Comparison of ENCODE assay signal across 24 cellular contexts in the genomic region with DNA sequence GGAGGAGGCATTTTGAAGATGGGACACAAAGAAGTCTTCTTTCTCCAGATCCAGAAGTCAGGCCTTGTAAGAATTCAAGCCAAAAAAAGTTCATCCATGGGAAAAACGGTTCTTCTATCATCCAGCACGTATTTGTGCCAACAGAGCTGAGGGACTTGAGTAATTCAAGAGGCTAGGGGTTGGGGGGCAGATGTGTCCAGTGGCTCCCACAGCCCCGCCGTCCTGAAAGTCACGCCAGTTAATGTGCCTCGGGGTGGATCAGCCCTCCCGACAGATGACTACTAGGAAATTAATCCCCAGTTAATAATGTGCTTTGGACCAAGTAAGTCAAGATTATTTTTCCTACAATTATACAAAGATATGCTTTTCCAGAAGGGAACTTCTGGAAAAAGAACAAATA. TPM values are rescaled to one million over a fixed set of nuclear protein-coding genes. Genes with fewer than 3 reads are reported as not detected.
DNase-seq lines count a peak whose midpoint lies in the region; ATAC-seq and TF ChIP-seq lines count a peak whose summit lies in the region.
"Had no signal": no experiment of that assay in that cellular context is flagged by ENCODE, and none has a peak within 500 bp of the region (broad histone marks: within the 10 kb centered on the region; RNA-seq: fewer than 3 reads in every experiment).

No MANE protein-coding gene starts in this region.

- intact Hi-C loops in sciatic nerve (cut with DNase I) = no loop called here

- H3K27me3 ChIP-seq in hepatocyte = no peaks in the 10 kb centered on the region
- H3K27me3 ChIP-seq: esophagus muscularis mucosa, foreskin keratinocyte, ovary had no signal

- peak overlapping the region; percentile 24 for H3K27ac ChIP-seq in hepatocyte
- H3K27ac ChIP-seq: foreskin keratinocyte, lower lobe of right lung, ovary had no signal

- DNase-seq in EL (peak; percentile 67), RPMI7951 (ENCODE audit: low read depth) (peak; percentile 85), hepatocyte (ENCODE audit: low spot score) (no peak), sciatic nerve (ENCODE audit: low spot score) (no peak), NCI-H128 (lab: John Stamatoyannopoulos, UW; ENCODE audit: unreplicated experiment) (no peak)
- DNase-seq in activated CD4-positive, CD25-positive, alpha-beta regulatory T cell treated with anti-CD3 and anti-CD28 coated beads, Interleukin-2, amount 50 U/mL, for 72 hours = no peak
- DNase-seq: activated CD4-positive, alpha-beta T cell treated with anti-CD3 and anti-CD28 coated beads, Interleukin-2, amount 50 U/mL, for 48 hours; activated CD4-positive, CD25-positive, alpha-beta regulatory T cell; CD8-positive, alpha-beta memory T cell; DMS153; kidney glomerular epithelial cell; lower lobe of right lung; mucosa of descending colon; NCI-H2107; NCI-H345; NCI-H748 treated with DMSO at 0.1 percent for 48 hours; ovary; RPMI8226; stimulated activated CD4-positive, alpha-beta T cell treated with anti-CD3 and anti-CD28 coated beads, Interleukin-4, amount 100 ng/mL, for 24 hours had no signal

- no peaks in the 10 kb centered on the region for H3K9me3 ChIP-seq in hepatocyte (ENCODE audit: low read depth)
- H3K9me3 ChIP-seq: esophagus muscularis mucosa, lower lobe of right lung, mucosa of descending colon, ovary had no signal

- H3K4me2 ChIP-seq in hepatocyte = no peak overlapping the region

- H2AFZ ChIP-seq in hepatocyte = no peak overlapping the region

- peaks cover 32% of the 10 kb centered on the region for H3K4me1 ChIP-seq in hepatocyte (ENCODE audit: insufficient read depth)
- H3K4me1 ChIP-seq: foreskin keratinocyte had no signal

- 93% methylated on average over 7 of the region's 7 CpGs for WGBS in hepatocyte (ENCODE audit: low lambda C conversion rate, missing lambda C conversion rate)

- ATAC-seq in sciatic nerve (peak; percentile 31), HG03378 (IDR thresholded peaks at IDR 0.05; ENCODE audit: unreplicated experiment) (no peak), GM18907 (IDR thresholded peaks at IDR 0.05; ENCODE audit: unreplicated experiment) (no peak)
- ATAC-seq: HepG2, lower lobe of right lung, mucosa of descending colon had no signal

- no peaks in the 10 kb centered on the region for H4K20me1 ChIP-seq in hepatocyte (ENCODE audit: insufficient read depth, poor library complexity, severe bottlenecking)

- H3K36me3 ChIP-seq in hepatocyte (replicated peaks; ENCODE audit: insufficient read depth, low read depth) = no peaks in the 10 kb centered on the region
- H3K36me3 ChIP-seq: lower lobe of right lung, ovary had no signal

- H3K79me2 ChIP-seq in hepatocyte = peaks cover 26% of the 10 kb centered on the region

- no peaks in the 10 kb centered on the region for H3K9me2 ChIP-seq in hepatocyte (replicated peaks; ENCODE audit: insufficient read depth)

- no peak for TF ChIP-seq CTCF in hepatocyte (IDR thresholded peaks at IDR 0.05; ENCODE audit: poor library complexity)

- H3K4me3 ChIP-seq in hepatocyte = no peak overlapping the region
- H3K4me3 ChIP-seq: esophagus muscularis mucosa, lower lobe of right lung, mucosa of descending colon, ovary had no signal

RNA-seq across cellular contexts. Expression of a gene that starts 23.4 kb away (rescaled TPM):
- 193 and 228 TPM in 2 replicates for total RNA-seq in RPMI7951 (2014; rRNA removed; shearing (Covaris generic))
- 263 and 294 TPM in 2 replicates for total RNA-seq in hepatocyte
- polyA plus RNA-seq in hepatocyte = 148 and 177 TPM in 2 replicates
- 28.6 TPM for total RNA-seq in sciatic nerve

Comparison
In these comparisons a context has a peak if more than half of its experiments do, and no peak if none do; other contexts are left out.
1. DNase-seq: peak in EL (single experiment) and RPMI7951 (single experiment); none in hepatocyte (single experiment), sciatic nerve (single experiment), activated CD4-positive, CD25-positive, alpha-beta regulatory T cell treated with anti-CD3 and anti-CD28 coated beads, Interleukin-2, amount 50 U/mL, for 72 hours (single experiment) and NCI-H128 (single experiment).